ENCODE assay signal across 8 cellular contexts in genomic region chr17:75182569-75183436, GRCh38. TPM values are rescaled to one million over a fixed set of nuclear protein-coding genes. Genes with fewer than 3 reads are reported as not detected.
A peak's percentile ranks its signal among the peaks of the same experiment; 100 is the strongest.
DNase-seq lines count a peak whose midpoint lies in the region; ATAC-seq and TF ChIP-seq lines count a peak whose summit lies in the region.

Gene SUMO2, minus strand, starts transcription at chr17:75182959. Its CDS starts 125 bp downstream, at chr17:75182834.

- no peaks in the 10 kb centered on the region for H3K9me3 ChIP-seq in osteoblast (ENCODE audit: low read depth, low read length)
- H3K9me3 ChIP-seq in testis: no peaks in the 10 kb centered on the region

- intact Hi-C loops in testis (cut with DNase I; ENCODE audit: low total_unique reads): no loop called here

- H3K9me3 Mint-ChIP-seq in activated naive CD4-positive, alpha-beta T cell treated with anti-CD3 and anti-CD28 coated beads, Interleukin-2, amount 50 U/mL, for 72 hours: no peaks in the 10 kb centered on the region

- ATAC-seq in HG02588 (IDR thresholded peaks at IDR 0.05; ENCODE audit: unreplicated experiment): peak; percentile 81
- peak; percentile 84 to 89 for ATAC-seq in activated naive CD4-positive, alpha-beta T cell treated with anti-CD3 and anti-CD28 coated beads, Interleukin-2, amount 50 U/mL, for 72 hours

- H3K4me3 ChIP-seq in osteoblast (ENCODE audit: insufficient read depth, low read length) (peak within 1 kb of the TSS; percentile 83), testis (peak within 1 kb of the TSS; percentile 95 to 99)

- peak within 1 kb of the TSS; percentile 94 to 95 for H3K27ac Mint-ChIP-seq in activated naive CD4-positive, alpha-beta T cell treated with anti-CD3 and anti-CD28 coated beads, Interleukin-2, amount 50 U/mL, for 72 hours

- H4K20me1 ChIP-seq in osteoblast (ENCODE audit: insufficient read depth, low read length): peaks cover 35% of the 10 kb centered on the region

- H3K4me1 ChIP-seq in osteoblast (ENCODE audit: insufficient read depth, low read length): peaks cover 6% of the 10 kb centered on the region
- H3K4me1 ChIP-seq in testis: peaks cover 25% of the 10 kb centered on the region

- no peaks in the 10 kb centered on the region for H3K27me3 ChIP-seq in osteoblast (ENCODE audit: insufficient read depth, low read length)
- H3K27me3 ChIP-seq in testis: no peaks in the 10 kb centered on the region

- peak; percentile 24 for TF ChIP-seq POLR2A in testis (IDR thresholded peaks at IDR 0.05)

- 1 to 17% methylated on average over 4 to 62 of the region's 92 CpGs for WGBS in testis, 2 donors

- peaks cover 46% of the 10 kb centered on the region for H3K79me2 ChIP-seq in osteoblast (ENCODE audit: insufficient read depth, low read length)

- peak within 1 kb of the TSS; percentile 100 for H2AFZ ChIP-seq in osteoblast (ENCODE audit: low read length)

- H3K36me3 ChIP-seq in osteoblast (ENCODE audit: insufficient read depth, low read length) (peaks cover 30% of the 10 kb centered on the region), testis (ENCODE audit: low read depth, missing control alignments) (no peaks in the 10 kb centered on the region)

- H3K4me2 ChIP-seq in osteoblast (ENCODE audit: insufficient read depth, low read length): peak within 1 kb of the TSS; percentile 96

- peaks cover 11 to 18% of the 10 kb centered on the region in 2 donors for H3K36me3 Mint-ChIP-seq in activated naive CD4-positive, alpha-beta T cell treated with anti-CD3 and anti-CD28 coated beads, Interleukin-2, amount 50 U/mL, for 72 hours

- no peak for TF ChIP-seq CTCF in GM10266 (IDR thresholded peaks at IDR 0.05; ENCODE audit: control insufficient read depth, insufficient read depth, low read depth, missing control alignments)
- TF ChIP-seq CTCF in osteoblast (IDR thresholded peaks at IDR 0.05; ENCODE audit: extremely low read depth, low read depth, low read length): peak; percentile 14
- peak in 1 of 3 experiments; percentile 9 for TF ChIP-seq CTCF in testis (IDR thresholded peaks at IDR 0.05)

- DNase-seq in GM10266 (ENCODE audit: extremely low spot score) (peak; percentile 99), NCI-H1092 (lab: John Stamatoyannopoulos, UW) (peak; percentile 90), SKM-1 (lab: John Stamatoyannopoulos, UW; ENCODE audit: unreplicated experiment) (peak; percentile 79), glomerular visceral epithelial cell (ENCODE audit: extremely low spot score) (peak; percentile 97), osteoblast (ENCODE audit: insufficient read length, low spot score, missing footprints) (peak; percentile 99), testis (peak; percentile 96)
- DNase-seq in activated naive CD4-positive, alpha-beta T cell treated with anti-CD3 and anti-CD28 coated beads, Interleukin-2, amount 50 U/mL, for 72 hours (ENCODE audit: low spot score in 2 of 2): peak; percentile 96 to 97

- peak within 1 kb of the TSS; percentile 92 for H3K27ac ChIP-seq in osteoblast (ENCODE audit: low read depth, low read length)
- H3K27ac ChIP-seq in testis: peak within 1 kb of the TSS; percentile 94 to 100

RNA-seq across cellular contexts. Expression of gene SUMO2, which starts in this region (rescaled TPM):
- total RNA-seq in activated naive CD4-positive, alpha-beta T cell treated with anti-CD3 and anti-CD28 coated beads, Interleukin-2, amount 50 U/mL, for 72 hours: 100 to 1,000 TPM; 557 to 621 TPM
- total RNA-seq in osteoblast (92.6 and 96.4 TPM in 2 replicates), testis (100 to 1,000 TPM in 1 of 2 donors, 10 to 100 TPM in 1; 92.3 to 102 TPM)
- polyA plus RNA-seq in testis (ENCODE audit: insufficient read depth, low read depth, low replicate concordance): 484 TPM

Comparison
In these comparisons a context has a peak if more than half of its experiments do, and no peak if none do; other contexts are left out.
1. Peak in every context shown above with its lines: DNase-seq, ATAC-seq, H3K4me3 ChIP-seq and H3K27ac ChIP-seq.